In the genomic region with DNA sequence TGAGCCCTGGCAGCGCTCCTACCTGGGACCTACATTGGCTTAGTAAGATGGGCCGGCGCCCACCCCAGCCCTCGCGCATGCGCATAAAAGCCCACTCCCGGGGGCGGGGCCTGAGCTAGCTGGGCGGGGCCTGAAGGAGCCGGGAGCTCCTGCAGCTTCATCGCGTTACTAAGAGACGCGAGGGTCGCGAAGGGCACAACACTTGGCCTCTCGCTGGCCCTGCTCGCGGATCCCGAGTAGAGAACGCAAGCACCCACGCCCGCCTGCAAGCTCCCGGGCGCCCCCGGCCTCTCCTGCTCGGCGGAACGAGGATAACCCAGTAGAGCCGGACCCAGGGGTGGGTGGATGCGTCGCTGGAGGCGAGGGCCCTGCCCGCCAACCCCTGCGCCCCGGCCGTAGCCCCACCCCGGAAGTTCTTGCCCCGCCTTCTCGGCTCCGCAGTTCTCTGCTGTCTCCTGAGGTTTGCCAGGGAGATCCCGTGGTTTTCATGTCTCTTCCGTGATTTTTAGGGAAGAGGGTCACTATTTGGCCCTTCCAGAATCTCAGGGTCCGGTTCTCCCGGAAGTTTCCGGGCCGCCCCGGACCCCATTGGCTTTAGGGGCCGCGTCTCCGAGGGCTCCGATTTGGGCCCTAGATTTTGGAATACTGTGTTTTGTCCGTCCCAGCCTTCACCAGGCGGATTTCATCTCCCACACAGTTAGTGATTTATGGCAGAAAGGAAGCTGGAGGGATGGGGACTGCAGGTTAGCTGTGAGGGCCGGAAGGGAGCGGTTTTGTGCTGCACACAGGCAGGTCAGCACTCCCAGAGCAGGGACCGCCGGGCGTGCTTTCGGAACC, we compare ENCODE assay signal across 1 cellular context.
A peak's percentile ranks its signal among the peaks of the same experiment; 100 is the strongest.
TF ChIP-seq lines count a peak whose summit lies in the region.

A gene with protein sequence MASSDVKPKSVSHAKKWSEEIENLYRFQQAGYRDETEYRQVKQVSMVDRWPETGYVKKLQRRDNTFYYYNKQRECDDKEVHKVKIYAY (plus strand): TSS at position 168 of the 837 bp plus-strand sequence. CDS start 7,081 bp downstream, outside the sequence.

TF ChIP-seq in GM12878, 131 proteins besides CTCF, POLR2A, EP300 and RAD21 (continued from another document):
- TF ChIP-seq, protein P1, sequence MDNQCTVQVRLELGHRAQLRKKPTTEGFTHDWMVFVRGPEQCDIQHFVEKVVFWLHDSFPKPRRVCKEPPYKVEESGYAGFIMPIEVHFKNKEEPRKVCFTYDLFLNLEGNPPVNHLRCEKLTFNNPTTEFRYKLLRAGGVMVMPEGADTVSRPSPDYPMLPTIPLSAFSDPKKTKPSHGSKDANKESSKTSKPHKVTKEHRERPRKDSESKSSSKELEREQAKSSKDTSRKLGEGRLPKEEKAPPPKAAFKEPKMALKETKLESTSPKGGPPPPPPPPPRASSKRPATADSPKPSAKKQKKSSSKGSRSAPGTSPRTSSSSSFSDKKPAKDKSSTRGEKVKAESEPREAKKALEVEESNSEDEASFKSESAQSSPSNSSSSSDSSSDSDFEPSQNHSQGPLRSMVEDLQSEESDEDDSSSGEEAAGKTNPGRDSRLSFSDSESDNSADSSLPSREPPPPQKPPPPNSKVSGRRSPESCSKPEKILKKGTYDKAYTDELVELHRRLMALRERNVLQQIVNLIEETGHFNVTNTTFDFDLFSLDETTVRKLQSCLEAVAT (IDR thresholded peaks at IDR 0.05): peak; percentile 83
- peak; percentile 49 for TF ChIP-seq ATF7 (IDR thresholded peaks at IDR 0.05; ENCODE audit: low read depth)
- TF ChIP-seq, protein P2, sequence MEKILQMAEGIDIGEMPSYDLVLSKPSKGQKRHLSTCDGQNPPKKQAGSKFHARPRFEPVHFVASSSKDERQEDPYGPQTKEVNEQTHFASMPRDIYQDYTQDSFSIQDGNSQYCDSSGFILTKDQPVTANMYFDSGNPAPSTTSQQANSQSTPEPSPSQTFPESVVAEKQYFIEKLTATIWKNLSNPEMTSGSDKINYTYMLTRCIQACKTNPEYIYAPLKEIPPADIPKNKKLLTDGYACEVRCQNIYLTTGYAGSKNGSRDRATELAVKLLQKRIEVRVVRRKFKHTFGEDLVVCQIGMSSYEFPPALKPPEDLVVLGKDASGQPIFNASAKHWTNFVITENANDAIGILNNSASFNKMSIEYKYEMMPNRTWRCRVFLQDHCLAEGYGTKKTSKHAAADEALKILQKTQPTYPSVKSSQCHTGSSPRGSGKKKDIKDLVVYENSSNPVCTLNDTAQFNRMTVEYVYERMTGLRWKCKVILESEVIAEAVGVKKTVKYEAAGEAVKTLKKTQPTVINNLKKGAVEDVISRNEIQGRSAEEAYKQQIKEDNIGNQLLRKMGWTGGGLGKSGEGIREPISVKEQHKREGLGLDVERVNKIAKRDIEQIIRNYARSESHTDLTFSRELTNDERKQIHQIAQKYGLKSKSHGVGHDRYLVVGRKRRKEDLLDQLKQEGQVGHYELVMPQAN (conservative IDR thresholded peaks at IDR 0.05): peak; percentile 84
- TF ChIP-seq, protein P3, sequence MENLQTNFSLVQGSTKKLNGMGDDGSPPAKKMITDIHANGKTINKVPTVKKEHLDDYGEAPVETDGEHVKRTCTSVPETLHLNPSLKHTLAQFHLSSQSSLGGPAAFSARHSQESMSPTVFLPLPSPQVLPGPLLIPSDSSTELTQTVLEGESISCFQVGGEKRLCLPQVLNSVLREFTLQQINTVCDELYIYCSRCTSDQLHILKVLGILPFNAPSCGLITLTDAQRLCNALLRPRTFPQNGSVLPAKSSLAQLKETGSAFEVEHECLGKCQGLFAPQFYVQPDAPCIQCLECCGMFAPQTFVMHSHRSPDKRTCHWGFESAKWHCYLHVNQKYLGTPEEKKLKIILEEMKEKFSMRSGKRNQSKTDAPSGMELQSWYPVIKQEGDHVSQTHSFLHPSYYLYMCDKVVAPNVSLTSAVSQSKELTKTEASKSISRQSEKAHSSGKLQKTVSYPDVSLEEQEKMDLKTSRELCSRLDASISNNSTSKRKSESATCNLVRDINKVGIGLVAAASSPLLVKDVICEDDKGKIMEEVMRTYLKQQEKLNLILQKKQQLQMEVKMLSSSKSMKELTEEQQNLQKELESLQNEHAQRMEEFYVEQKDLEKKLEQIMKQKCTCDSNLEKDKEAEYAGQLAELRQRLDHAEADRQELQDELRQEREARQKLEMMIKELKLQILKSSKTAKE (IDR thresholded peaks at IDR 0.05; ENCODE audit: low read depth, poor library complexity, severe bottlenecking): peak; percentile 37
- TF ChIP-seq HDAC6 (IDR thresholded peaks at IDR 0.05; ENCODE audit: unreplicated experiment): no peak
- no peak for TF ChIP-seq FOXK2 (IDR thresholded peaks at IDR 0.05)
- peak; percentile 55; the same call in 1 of the 2 replicates for TF ChIP-seq CREB1 (IDR thresholded peaks at IDR 0.05; ENCODE audit: low read depth)
- TF ChIP-seq RUNX3 (IDR thresholded peaks at IDR 0.05; ENCODE audit: low read length): peak; percentile 74
- TF ChIP-seq HCFC1 (IDR thresholded peaks at IDR 0.05; ENCODE audit: low read length): peak; percentile 59
- peak; percentile 70; the same call in 1 of the 2 replicates for TF ChIP-seq POLR2AphosphoS2 (IDR thresholded peaks at IDR 0.05; ENCODE audit: low read depth, low read length)
- TF ChIP-seq MTA2 (IDR thresholded peaks at IDR 0.05; ENCODE audit: low read depth): peak; percentile 77
- no peak for TF ChIP-seq CBX3 (IDR thresholded peaks at IDR 0.05; ENCODE audit: borderline replicate concordance, low read depth)
- TF ChIP-seq, protein P4, sequence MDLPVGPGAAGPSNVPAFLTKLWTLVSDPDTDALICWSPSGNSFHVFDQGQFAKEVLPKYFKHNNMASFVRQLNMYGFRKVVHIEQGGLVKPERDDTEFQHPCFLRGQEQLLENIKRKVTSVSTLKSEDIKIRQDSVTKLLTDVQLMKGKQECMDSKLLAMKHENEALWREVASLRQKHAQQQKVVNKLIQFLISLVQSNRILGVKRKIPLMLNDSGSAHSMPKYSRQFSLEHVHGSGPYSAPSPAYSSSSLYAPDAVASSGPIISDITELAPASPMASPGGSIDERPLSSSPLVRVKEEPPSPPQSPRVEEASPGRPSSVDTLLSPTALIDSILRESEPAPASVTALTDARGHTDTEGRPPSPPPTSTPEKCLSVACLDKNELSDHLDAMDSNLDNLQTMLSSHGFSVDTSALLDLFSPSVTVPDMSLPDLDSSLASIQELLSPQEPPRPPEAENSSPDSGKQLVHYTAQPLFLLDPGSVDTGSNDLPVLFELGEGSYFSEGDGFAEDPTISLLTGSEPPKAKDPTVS (IDR thresholded peaks at IDR 0.05; ENCODE audit: low read depth, low read length): no peak
- no peak for TF ChIP-seq ESRRA (IDR thresholded peaks at IDR 0.05; ENCODE audit: low read length)
- TF ChIP-seq PML (IDR thresholded peaks at IDR 0.05; ENCODE audit: low read length): peak; percentile 82
- peak; percentile 68; the same call in 1 of the 2 replicates for TF ChIP-seq STAT1 (conservative IDR thresholded peaks at IDR 0.05)
- TF ChIP-seq LARP7 (IDR thresholded peaks at IDR 0.05): peak; percentile 75
- TF ChIP-seq ZNF207 (IDR thresholded peaks at IDR 0.05; ENCODE audit: borderline replicate concordance): peak; percentile 98; the same call in 1 of the 2 replicates
- TF ChIP-seq BACH1 (IDR thresholded peaks at IDR 0.05; ENCODE audit: borderline replicate concordance): peak; percentile 18; the same call in 1 of the 2 replicates
- 0 out of 2 replicates have a peak, but pooled peaks have one; percentile 35 for TF ChIP-seq ZNF217 (IDR thresholded peaks at IDR 0.05)
- TF ChIP-seq NR2C2 (IDR thresholded peaks at IDR 0.05; ENCODE audit: borderline replicate concordance, control insufficient read depth, insufficient read length, low read depth): no peak
- peak in 1 of 2 experiments; percentile 48; a peak in 1 of 4 replicates for TF ChIP-seq ETV6 (conservative IDR thresholded peaks at IDR 0.05 in 1 of 2, IDR thresholded peaks at IDR 0.05 in 1 of 2; ENCODE audit: borderline replicate concordance in 1 of 2, low read depth in 1 of 2)
- no peak; the same call in 1 of the 2 replicates for TF ChIP-seq CHD2 (IDR thresholded peaks at IDR 0.05; ENCODE audit: borderline replicate concordance, low read depth, low read length)
- peak; percentile 87 for TF ChIP-seq NR2F1 (conservative IDR thresholded peaks at IDR 0.05)
- TF ChIP-seq IKZF1 (conservative IDR thresholded peaks at IDR 0.05): peak; percentile 91
- peak; percentile 79; the same call in 1 of the 2 replicates for TF ChIP-seq SMAD5 (IDR thresholded peaks at IDR 0.05; ENCODE audit: low read depth)
- TF ChIP-seq EED (IDR thresholded peaks at IDR 0.05; ENCODE audit: low read depth): peak; percentile 54; the same call in 1 of the 2 replicates
- no peak for TF ChIP-seq PAX8 (IDR thresholded peaks at IDR 0.05)
- TF ChIP-seq, protein P5, sequence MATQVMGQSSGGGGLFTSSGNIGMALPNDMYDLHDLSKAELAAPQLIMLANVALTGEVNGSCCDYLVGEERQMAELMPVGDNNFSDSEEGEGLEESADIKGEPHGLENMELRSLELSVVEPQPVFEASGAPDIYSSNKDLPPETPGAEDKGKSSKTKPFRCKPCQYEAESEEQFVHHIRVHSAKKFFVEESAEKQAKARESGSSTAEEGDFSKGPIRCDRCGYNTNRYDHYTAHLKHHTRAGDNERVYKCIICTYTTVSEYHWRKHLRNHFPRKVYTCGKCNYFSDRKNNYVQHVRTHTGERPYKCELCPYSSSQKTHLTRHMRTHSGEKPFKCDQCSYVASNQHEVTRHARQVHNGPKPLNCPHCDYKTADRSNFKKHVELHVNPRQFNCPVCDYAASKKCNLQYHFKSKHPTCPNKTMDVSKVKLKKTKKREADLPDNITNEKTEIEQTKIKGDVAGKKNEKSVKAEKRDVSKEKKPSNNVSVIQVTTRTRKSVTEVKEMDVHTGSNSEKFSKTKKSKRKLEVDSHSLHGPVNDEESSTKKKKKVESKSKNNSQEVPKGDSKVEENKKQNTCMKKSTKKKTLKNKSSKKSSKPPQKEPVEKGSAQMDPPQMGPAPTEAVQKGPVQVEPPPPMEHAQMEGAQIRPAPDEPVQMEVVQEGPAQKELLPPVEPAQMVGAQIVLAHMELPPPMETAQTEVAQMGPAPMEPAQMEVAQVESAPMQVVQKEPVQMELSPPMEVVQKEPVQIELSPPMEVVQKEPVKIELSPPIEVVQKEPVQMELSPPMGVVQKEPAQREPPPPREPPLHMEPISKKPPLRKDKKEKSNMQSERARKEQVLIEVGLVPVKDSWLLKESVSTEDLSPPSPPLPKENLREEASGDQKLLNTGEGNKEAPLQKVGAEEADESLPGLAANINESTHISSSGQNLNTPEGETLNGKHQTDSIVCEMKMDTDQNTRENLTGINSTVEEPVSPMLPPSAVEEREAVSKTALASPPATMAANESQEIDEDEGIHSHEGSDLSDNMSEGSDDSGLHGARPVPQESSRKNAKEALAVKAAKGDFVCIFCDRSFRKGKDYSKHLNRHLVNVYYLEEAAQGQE (IDR thresholded peaks at IDR 0.05; ENCODE audit: low read depth, low read length): peak; percentile 63; the same call in 1 of the 2 replicates
TF ChIP-seq in GM12878: peak in this region for 52.
